In the genomic region with DNA sequence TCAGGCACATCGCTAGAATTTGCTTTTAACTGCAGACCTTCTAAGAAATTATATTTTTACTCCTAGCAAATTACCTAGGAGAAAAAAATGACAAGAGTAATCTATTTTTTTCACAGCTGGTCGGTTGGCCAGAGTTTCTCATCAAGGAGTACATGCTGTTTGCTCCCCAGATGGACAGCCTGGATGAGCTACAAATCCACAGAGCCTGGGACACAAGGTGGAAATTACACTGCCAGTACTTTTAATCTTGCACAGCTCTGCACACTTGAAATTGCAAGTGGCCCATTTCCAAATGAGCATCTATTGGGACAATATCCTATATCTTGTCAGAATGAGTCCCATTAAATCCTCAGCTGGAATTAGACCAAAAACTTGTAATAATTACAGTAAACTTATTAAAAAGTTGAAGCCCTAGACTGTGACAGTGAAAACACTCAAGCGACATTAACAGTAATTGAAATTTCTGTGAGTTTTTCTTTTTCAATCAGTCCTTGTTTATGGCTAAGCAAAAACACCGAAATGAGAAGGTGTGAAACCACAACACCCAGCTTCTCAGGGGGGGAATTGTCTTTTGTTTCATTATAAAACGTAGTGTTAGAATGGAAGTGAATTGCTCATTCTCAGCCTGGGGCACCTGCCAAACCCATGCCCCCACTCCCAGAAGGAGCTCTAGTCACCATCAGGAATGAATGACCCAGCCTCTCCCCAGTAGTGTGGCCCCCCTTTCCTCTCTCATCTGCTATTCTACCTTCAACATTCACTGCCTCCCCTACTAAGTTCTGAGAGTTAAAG, we compare ENCODE assay signal across 8 cellular contexts.
DNase-seq lines count a peak whose midpoint lies in the region; ATAC-seq and TF ChIP-seq lines count a peak whose summit lies in the region.

No MANE protein-coding gene starts in this region.

- H3K4me3 Mint-ChIP-seq in stimulated activated effector memory CD8-positive, alpha-beta T cell treated with anti-CD3 and anti-CD28 coated beads, Interleukin-12 subunit alpha, Interleukin-12 subunit beta, amount 100 ng/mL, for 72 hours = peak overlapping the region; percentile 17

- peaks cover 11% of the 10 kb centered on the region for H3K9me3 ChIP-seq in mucosa of descending colon

- no peak for TF ChIP-seq CTCF in mucosa of descending colon (IDR thresholded peaks at IDR 0.05)

- H3K27ac Mint-ChIP-seq in stimulated activated effector memory CD8-positive, alpha-beta T cell treated with anti-CD3 and anti-CD28 coated beads, Interleukin-12 subunit alpha, Interleukin-12 subunit beta, amount 100 ng/mL, for 72 hours = peak overlapping the region; percentile 72

- no peaks in the 10 kb centered on the region for H3K36me3 ChIP-seq in mucosa of descending colon (ENCODE audit: low read depth)

- intact Hi-C loops in mucosa of descending colon (cut with DNase I, micrococcal nuclease) = no loop called here

- no peak overlapping the region for H3K4me3 ChIP-seq in mucosa of descending colon

- no peaks in the 10 kb centered on the region for H3K36me3 Mint-ChIP-seq in stimulated activated effector memory CD8-positive, alpha-beta T cell treated with anti-CD3 and anti-CD28 coated beads, Interleukin-12 subunit alpha, Interleukin-12 subunit beta, amount 100 ng/mL, for 72 hours

- no peaks in the 10 kb centered on the region for H3K4me1 ChIP-seq in mucosa of descending colon (ENCODE audit: low read depth)

- peaks cover 14% of the 10 kb centered on the region for H3K4me1 Mint-ChIP-seq in stimulated activated effector memory CD8-positive, alpha-beta T cell treated with anti-CD3 and anti-CD28 coated beads, Interleukin-12 subunit alpha, Interleukin-12 subunit beta, amount 100 ng/mL, for 72 hours

- peaks cover 10% of the 10 kb centered on the region for H3K9me3 Mint-ChIP-seq in stimulated activated effector memory CD8-positive, alpha-beta T cell treated with anti-CD3 and anti-CD28 coated beads, Interleukin-12 subunit alpha, Interleukin-12 subunit beta, amount 100 ng/mL, for 72 hours

- ATAC-seq in HG02588 (IDR thresholded peaks at IDR 0.05; ENCODE audit: unreplicated experiment) = peak; percentile 82
- ATAC-seq in stimulated activated effector memory CD8-positive, alpha-beta T cell treated with anti-CD3 and anti-CD28 coated beads, Interleukin-12 subunit alpha, Interleukin-12 subunit beta, amount 100 ng/mL, for 72 hours = peak; percentile 98
- ATAC-seq in mucosa of descending colon = no peak
- ATAC-seq in HG03025 (IDR thresholded peaks at IDR 0.05; ENCODE audit: low FRiP score, unreplicated experiment) = no peak

- peak in 2 of 3 donors; percentile 4 for DNase-seq in stimulated activated CD4-positive, alpha-beta T cell treated with anti-CD3 and anti-CD28 coated beads, Interleukin-12 subunit alpha, Interleukin-12 subunit beta, amount 100 ng/mL, for 48 hours (ENCODE audit: low read depth in 2 of 3, low spot score in 1 of 3)
- no peak for DNase-seq in stimulated activated CD4-positive, alpha-beta T cell treated with anti-CD3 and anti-CD28 coated beads, Interleukin-4, amount 100 ng/mL, for 4 hours
- peak; percentile 15 to 28 for DNase-seq in activated CD4-positive, alpha-beta T cell treated with anti-CD3 and anti-CD28 coated beads, Interleukin-2, amount 50 U/mL, for 48 hours
- DNase-seq in stimulated activated effector memory CD8-positive, alpha-beta T cell treated with anti-CD3 and anti-CD28 coated beads, Interleukin-12 subunit alpha, Interleukin-12 subunit beta, amount 100 ng/mL, for 72 hours (ENCODE audit: low spot score in 2 of 2) = peak; percentile 13 to 74
- DNase-seq in activated effector memory CD4-positive, alpha-beta T cell treated with Interleukin-2 at 50 U/mL for 16 hours = no peak
- no peak for DNase-seq in mucosa of descending colon

Comparison
In these comparisons a context has a peak if more than half of its experiments do, and no peak if none do; other contexts are left out.
1. DNase-seq: peak in stimulated activated CD4-positive, alpha-beta T cell treated with anti-CD3 and anti-CD28 coated beads, Interleukin-12 subunit alpha, Interleukin-12 subunit beta, amount 100 ng/mL, for 48 hours (2 of 3), activated CD4-positive, alpha-beta T cell treated with anti-CD3 and anti-CD28 coated beads, Interleukin-2, amount 50 U/mL, for 48 hours (2 of 2) and stimulated activated effector memory CD8-positive, alpha-beta T cell treated with anti-CD3 and anti-CD28 coated beads, Interleukin-12 subunit alpha, Interleukin-12 subunit beta, amount 100 ng/mL, for 72 hours (2 of 2); none in stimulated activated CD4-positive, alpha-beta T cell treated with anti-CD3 and anti-CD28 coated beads, Interleukin-4, amount 100 ng/mL, for 4 hours (0 of 2), activated effector memory CD4-positive, alpha-beta T cell treated with Interleukin-2 at 50 U/mL for 16 hours (single experiment) and mucosa of descending colon (0 of 3).
2. ATAC-seq: peak in HG02588 (single experiment) and stimulated activated effector memory CD8-positive, alpha-beta T cell treated with anti-CD3 and anti-CD28 coated beads, Interleukin-12 subunit alpha, Interleukin-12 subunit beta, amount 100 ng/mL, for 72 hours (single experiment); none in mucosa of descending colon (single experiment) and HG03025 (single experiment).